18 cellular contexts compared by ENCODE assay signal in genomic region chr10:125263551-125263950, GRCh38.
DNase-seq lines count a peak whose midpoint lies in the region; ATAC-seq and TF ChIP-seq lines count a peak whose summit lies in the region.
"Had no signal": no experiment of that assay in that cellular context is flagged by ENCODE, and none has a peak within 500 bp of the region (broad histone marks: within the 10 kb centered on the region; RNA-seq: fewer than 3 reads in every experiment).

No MANE protein-coding gene starts in this region.

- WGBS in sigmoid colon, 2 donors = 73 to 74% methylated on average over 7 of the region's 7 CpGs

- H3K27me3 ChIP-seq in RWPE2 (ENCODE audit: insufficient read depth, poor library complexity, severe bottlenecking) (no peaks in the 10 kb centered on the region), sigmoid colon (no peaks in the 10 kb centered on the region)
- H3K27me3 ChIP-seq: ovary, upper lobe of left lung had no signal

- H3K9me3 ChIP-seq in RWPE2 (ENCODE audit: severe bottlenecking) (no peaks in the 10 kb centered on the region), sigmoid colon (no peaks in the 10 kb centered on the region)
- H3K9me3 ChIP-seq: ovary, upper lobe of left lung had no signal

- peaks cover 8% of the 10 kb centered on the region for H3K9me3 Mint-ChIP-seq in activated T-helper 1 cell treated with anti-CD3 and anti-CD28 coated beads, Interleukin-12 subunit alpha, Interleukin-12 subunit beta, Interleukin-2, Interleukin-4 antibody, amounts not matched to agents 30 ng/mL and 10 ng/mL and 1 ng/mL, durations not matched to agents 14 hours and 24 hours and 36 hours

- intact Hi-C loops in sigmoid colon (cut with DNase I) = no loop called here
- intact Hi-C loops in activated T-helper 1 cell treated with anti-CD3 and anti-CD28 coated beads, Interleukin-12 subunit alpha, Interleukin-12 subunit beta, Interleukin-2, Interleukin-4 antibody, amounts not matched to agents 30 ng/mL and 10 ng/mL and 1 ng/mL, durations not matched to agents 14 hours and 24 hours and 36 hours (cut with micrococcal nuclease) = no loop called here

- no peaks in the 10 kb centered on the region for H3K36me3 Mint-ChIP-seq in activated T-helper 1 cell treated with anti-CD3 and anti-CD28 coated beads, Interleukin-12 subunit alpha, Interleukin-12 subunit beta, Interleukin-2, Interleukin-4 antibody, amounts not matched to agents 30 ng/mL and 10 ng/mL and 1 ng/mL, durations not matched to agents 14 hours and 24 hours and 36 hours (ENCODE audit: low read depth)

- H3K27ac ChIP-seq in RWPE2 (ENCODE audit: poor library complexity, severe bottlenecking) (peak overlapping the region; percentile 91), sigmoid colon (no peak overlapping the region)
- H3K27ac ChIP-seq: ovary, SK-N-MC, upper lobe of left lung had no signal

- no peak for TF ChIP-seq POLR2A in sigmoid colon (IDR thresholded peaks at IDR 0.05)

- H3K4me1 Mint-ChIP-seq in activated T-helper 1 cell treated with anti-CD3 and anti-CD28 coated beads, Interleukin-12 subunit alpha, Interleukin-12 subunit beta, Interleukin-2, Interleukin-4 antibody, amounts not matched to agents 30 ng/mL and 10 ng/mL and 1 ng/mL, durations not matched to agents 14 hours and 24 hours and 36 hours (ENCODE audit: low read depth) = no peaks in the 10 kb centered on the region

- no peaks in the 10 kb centered on the region for H3K27me3 Mint-ChIP-seq in activated T-helper 1 cell treated with anti-CD3 and anti-CD28 coated beads, Interleukin-12 subunit alpha, Interleukin-12 subunit beta, Interleukin-2, Interleukin-4 antibody, amounts not matched to agents 30 ng/mL and 10 ng/mL and 1 ng/mL, durations not matched to agents 14 hours and 24 hours and 36 hours (ENCODE audit: insufficient read depth)

- H3K36me3 ChIP-seq in RWPE2 (ENCODE audit: low read depth) = no peaks in the 10 kb centered on the region
- no peaks in the 10 kb centered on the region for H3K36me3 ChIP-seq in sigmoid colon
- H3K36me3 ChIP-seq: ovary, upper lobe of left lung had no signal

- H3K4me3 ChIP-seq in RWPE2 (ENCODE audit: severe bottlenecking) (no peak overlapping the region), sigmoid colon (no peak overlapping the region)
- H3K4me3 ChIP-seq: ovary, SK-N-MC, upper lobe of left lung had no signal

- H3K27ac Mint-ChIP-seq in activated T-helper 1 cell treated with anti-CD3 and anti-CD28 coated beads, Interleukin-12 subunit alpha, Interleukin-12 subunit beta, Interleukin-2, Interleukin-4 antibody, amounts not matched to agents 30 ng/mL and 10 ng/mL and 1 ng/mL, durations not matched to agents 14 hours and 24 hours and 36 hours = no peak overlapping the region
- H3K27ac Mint-ChIP-seq: activated T-cell treated with anti-CD3 and anti-CD28 coated beads, Interleukin-2, amount 50 U/mL, for 24 hours; stimulated activated naive B cell treated with anti-CD40 and anti-IgM and Interleukin-4, amounts not matched to agents 10 μg/mL and 1 μg/mL and 100 μg/mL, for 72 hours had no signal

- DNase-seq in AG08396 (ENCODE audit: low spot score) (peak; percentile 26), HPDE6-E6E7 (ENCODE audit: extremely low spot score) (peak; percentile 88), RWPE2 (ENCODE audit: low spot score) (peak; percentile 74), iPS-NIHi7 (ENCODE audit: extremely low spot score) (peak; percentile 49), activated gamma-delta T cell (lab: John Stamatoyannopoulos, UW) (no peak), sigmoid colon (no peak), SKM-1 (lab: John Stamatoyannopoulos, UW; ENCODE audit: unreplicated experiment) (no peak)
- no peak for DNase-seq in activated T-helper 1 cell treated with anti-CD3 and anti-CD28 coated beads, Interleukin-12 subunit alpha, Interleukin-12 subunit beta, Interleukin-2, Interleukin-4 antibody, amounts not matched to agents 30 ng/mL and 10 ng/mL and 1 ng/mL, durations not matched to agents 14 hours and 24 hours and 36 hours (ENCODE audit: low spot score)
- DNase-seq: activated CD4-positive, alpha-beta T cell treated with anti-CD3 and anti-CD28 coated beads, Interleukin-2, amount 50 U/mL, for 4 hours; activated T-cell treated with anti-CD3 and anti-CD28 coated beads, Interleukin-2, amount 50 U/mL, for 24 hours; COR-L47; NCI-H1417 treated with DMSO at 0.1 percent for 48 hours; NCI-H2227 treated with DMSO at 0.1 percent for 48 hours; ovary; small intestine; stimulated activated naive B cell treated with anti-CD40 and anti-IgM and Interleukin-4, amounts not matched to agents 10 μg/mL and 1 μg/mL and 100 μg/mL, for 72 hours; upper lobe of left lung had no signal

- H3K4me1 ChIP-seq in RWPE2 (ENCODE audit: insufficient read depth, poor library complexity, severe bottlenecking) = peaks cover 32% of the 10 kb centered on the region
- H3K4me1 ChIP-seq in sigmoid colon = no peaks in the 10 kb centered on the region
- H3K4me1 ChIP-seq: upper lobe of left lung had no signal

- peak; percentile 76 for ATAC-seq in RWPE2 (ENCODE audit: low read depth)
- ATAC-seq: stimulated activated naive B cell treated with anti-CD40 and anti-IgM and Interleukin-4, amounts not matched to agents 10 μg/mL and 1 μg/mL and 100 μg/mL, for 72 hours had no signal

- TF ChIP-seq EP300 in sigmoid colon (IDR thresholded peaks at IDR 0.05) = no peak

- TF ChIP-seq CTCF in RWPE2 (IDR thresholded peaks at IDR 0.05; ENCODE audit: poor library complexity, severe bottlenecking) (no peak), sigmoid colon (IDR thresholded peaks at IDR 0.05) (no peak)

- H3K4me3 Mint-ChIP-seq in activated T-helper 1 cell treated with anti-CD3 and anti-CD28 coated beads, Interleukin-12 subunit alpha, Interleukin-12 subunit beta, Interleukin-2, Interleukin-4 antibody, amounts not matched to agents 30 ng/mL and 10 ng/mL and 1 ng/mL, durations not matched to agents 14 hours and 24 hours and 36 hours = no peak overlapping the region
- H3K4me3 Mint-ChIP-seq: activated T-cell treated with anti-CD3 and anti-CD28 coated beads, Interleukin-2, amount 50 U/mL, for 24 hours; stimulated activated naive B cell treated with anti-CD40 and anti-IgM and Interleukin-4, amounts not matched to agents 10 μg/mL and 1 μg/mL and 100 μg/mL, for 72 hours had no signal

Comparison
In these comparisons a context has a peak if more than half of its experiments do, and no peak if none do; other contexts are left out.
1. DNase-seq: peak in AG08396 (single experiment), HPDE6-E6E7 (single experiment), RWPE2 (single experiment) and iPS-NIHi7 (single experiment); none in activated gamma-delta T cell (single experiment), sigmoid colon (single experiment), activated T-helper 1 cell treated with anti-CD3 and anti-CD28 coated beads, Interleukin-12 subunit alpha, Interleukin-12 subunit beta, Interleukin-2, Interleukin-4 antibody, amounts not matched to agents 30 ng/mL and 10 ng/mL and 1 ng/mL, durations not matched to agents 14 hours and 24 hours and 36 hours (single experiment) and SKM-1 (single experiment).